12 cellular contexts compared by ENCODE assay signal in the genomic region with DNA sequence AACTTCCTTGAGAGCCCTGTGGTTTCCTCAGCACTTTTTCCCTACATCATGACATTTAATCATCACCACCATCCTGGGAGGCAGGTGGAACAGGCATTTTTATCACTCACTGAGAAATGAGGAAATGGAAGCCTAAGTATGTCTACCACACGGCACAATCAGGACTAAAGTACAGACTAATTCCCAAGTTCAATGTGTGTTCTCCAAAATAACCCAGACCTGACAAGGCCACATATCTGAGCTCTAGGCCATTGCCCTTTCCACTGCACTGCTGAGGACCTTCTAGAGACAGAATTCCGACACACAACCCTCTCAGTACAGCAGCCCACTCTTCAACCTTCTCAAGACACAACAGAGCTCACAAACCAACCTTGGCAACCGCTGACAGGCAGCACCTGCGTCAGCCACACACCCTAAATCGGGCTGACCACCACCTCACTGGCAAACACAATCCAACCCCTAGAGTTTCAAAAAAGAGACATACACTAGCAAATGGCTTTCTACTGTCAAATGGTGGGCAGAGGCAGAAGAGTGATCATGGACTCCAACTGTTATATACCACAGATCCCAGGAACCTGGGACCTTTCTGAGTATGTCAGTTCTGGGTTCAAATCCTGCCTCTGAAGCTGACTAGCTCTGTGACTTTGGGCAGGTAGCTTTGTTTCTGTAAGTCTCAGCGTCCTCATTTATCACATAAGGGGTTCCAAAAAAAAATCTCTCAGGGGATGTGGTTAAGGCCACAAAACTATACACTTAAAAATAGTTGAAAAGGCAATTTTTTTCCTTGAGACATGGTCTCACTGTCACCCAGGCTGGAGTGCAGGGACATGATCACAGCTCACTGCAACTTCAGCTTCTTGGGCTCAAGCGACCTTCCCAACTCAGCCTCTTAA. TPM values are rescaled to one million over a fixed set of nuclear protein-coding genes. Genes with fewer than 3 reads are reported as not detected.
A peak's percentile ranks its signal among the peaks of the same experiment; 100 is the strongest.
DNase-seq lines count a peak whose midpoint lies in the region; ATAC-seq, FAIRE-seq and TF ChIP-seq lines count a peak whose summit lies in the region.
"Had no signal": no experiment of that assay in that cellular context is flagged by ENCODE, and none has a peak within 500 bp of the region (broad histone marks: within the 10 kb centered on the region; RNA-seq: fewer than 3 reads in every experiment).

No MANE protein-coding gene starts in this region.

- no peaks in the 10 kb centered on the region for H3K36me3 ChIP-seq in hepatocyte (replicated peaks; ENCODE audit: insufficient read depth, low read depth)
- H3K36me3 ChIP-seq: ovary had no signal

- 90% methylated on average over 7 of the region's 7 CpGs for WGBS in hepatocyte (ENCODE audit: low lambda C conversion rate, missing lambda C conversion rate)

- peak; percentile 37 for ATAC-seq in GM18867 (IDR thresholded peaks at IDR 0.05; ENCODE audit: unreplicated experiment)
- peak; percentile 15 for ATAC-seq in HG03095 (IDR thresholded peaks at IDR 0.05; ENCODE audit: unreplicated experiment)
- ATAC-seq: activated naive CD8-positive, alpha-beta T cell treated with anti-CD3 and anti-CD28 coated beads, Interleukin-2, amount 50 U/mL, for 24 hours had no signal

- FAIRE-seq in H54 (lab: Jason Lieb, UNC) (no peak), RCC 7860 (lab: Jason Lieb, UNC) (no peak)
- FAIRE-seq: TTC549 had no signal

- no peaks in the 10 kb centered on the region for H3K9me2 ChIP-seq in hepatocyte (replicated peaks; ENCODE audit: insufficient read depth)

- peak overlapping the region; percentile 9 for H3K4me2 ChIP-seq in hepatocyte

- H3K4me3 ChIP-seq in hepatocyte = no peak overlapping the region
- H3K4me3 ChIP-seq: ovary had no signal

- H3K27ac ChIP-seq in C4-2B = peak overlapping the region; percentile 36
- peak overlapping the region; percentile 49 for H3K27ac ChIP-seq in hepatocyte
- H3K27ac ChIP-seq: ovary had no signal

- DNase-seq in hepatocyte (ENCODE audit: low spot score) (peak; percentile 14), H54 (ENCODE audit: insufficient read length, low spot score) (no peak), RKO (ENCODE audit: low spot score) (no peak), SHP77 treated with DMSO at 0.1 percent for 48 hours (lab: John Stamatoyannopoulos, UW) (no peak), RCC 7860 (ENCODE audit: low spot score) (no peak)
- DNase-seq: activated naive CD8-positive, alpha-beta T cell treated with anti-CD3 and anti-CD28 coated beads, Interleukin-2, amount 50 U/mL, for 24 hours; NCI-H774; ovary had no signal

- H3K9me3 ChIP-seq in hepatocyte (ENCODE audit: low read depth) = no peaks in the 10 kb centered on the region
- H3K9me3 ChIP-seq: ovary had no signal

- no peak for TF ChIP-seq POLR2A in H54 (IDR thresholded peaks at IDR 0.05; ENCODE audit: low read depth, low read length)

- H2AFZ ChIP-seq in hepatocyte = no peak overlapping the region

- H3K79me2 ChIP-seq in hepatocyte = peaks cover 77% of the 10 kb centered on the region

- no peaks in the 10 kb centered on the region for H4K20me1 ChIP-seq in hepatocyte (ENCODE audit: insufficient read depth, poor library complexity, severe bottlenecking)

- no peaks in the 10 kb centered on the region for H3K27me3 ChIP-seq in hepatocyte
- H3K27me3 ChIP-seq: ovary had no signal

- TF ChIP-seq CTCF in C4-2B (conservative IDR thresholded peaks at IDR 0.05) = no peak
- no peak for TF ChIP-seq CTCF in hepatocyte (IDR thresholded peaks at IDR 0.05; ENCODE audit: poor library complexity)

- peaks cover 53% of the 10 kb centered on the region for H3K4me1 ChIP-seq in hepatocyte (ENCODE audit: insufficient read depth)

RNA-seq across cellular contexts. Expression of gene SMCO4, which starts 16.3 kb away (rescaled TPM):
- 23.5 and 36.1 TPM in 2 replicates for total RNA-seq in hepatocyte
- polyA plus RNA-seq in hepatocyte = 59.6 and 60.9 TPM in 2 replicates
